In genomic region chr1:67686272-67687197, GRCh38 we compare ENCODE assay signal across 1 cellular context.
TF ChIP-seq lines count a peak whose summit lies in the region.

No MANE protein-coding gene starts in this region.

TF ChIP-seq in HepG2, 621 proteins besides CTCF, POLR2A, EP300 and RAD21 (continued from another document and continues in another):
- TF ChIP-seq TCF7L2 (IDR thresholded peaks at IDR 0.05; ENCODE audit: low read depth, low read length) (no peak), ZNF17 (CRISPR knock-in tag; IDR thresholded peaks at IDR 0.05) (no peak), ZBTB8A (CRISPR knock-in tag; IDR thresholded peaks at IDR 0.05; ENCODE audit: borderline replicate concordance, low read depth) (no peak), NFE2L1 (CRISPR knock-in tag; IDR thresholded peaks at IDR 0.05; ENCODE audit: borderline replicate concordance) (no peak), NCOA1 (CRISPR knock-in tag; IDR thresholded peaks at IDR 0.05) (0 out of 2 replicates have a peak, but pooled peaks have one; percentile 14), PRPF4 (IDR thresholded peaks at IDR 0.05; ENCODE audit: low read depth, low read length, poor library complexity, severe bottlenecking) (no peak), NCOR1 (IDR thresholded peaks at IDR 0.05; ENCODE audit: borderline replicate concordance, low read length) (0 out of 2 replicates have a peak, but pooled peaks have one; percentile 31), DNMT3B (CRISPR knock-in tag; conservative IDR thresholded peaks at IDR 0.05) (no peak), ZFYVE20 (CRISPR knock-in tag; IDR thresholded peaks at IDR 0.05; ENCODE audit: borderline replicate concordance, low read depth) (no peak), KDM3A (CRISPR knock-in tag; IDR thresholded peaks at IDR 0.05; ENCODE audit: low read depth) (0 out of 2 replicates have a peak, but pooled peaks have one; percentile 64), ZNF761 (CRISPR knock-in tag; conservative IDR thresholded peaks at IDR 0.05) (0 out of 2 replicates have a peak, but pooled peaks have one; percentile 49), EED (CRISPR knock-in tag; IDR thresholded peaks at IDR 0.05) (no peak), NR0B2 (CRISPR knock-in tag; IDR thresholded peaks at IDR 0.05) (peak; percentile 54; the same call in 1 of the 2 replicates), SP4 (CRISPR knock-in tag; IDR thresholded peaks at IDR 0.05) (no peak), PREB (CRISPR knock-in tag; IDR thresholded peaks at IDR 0.05) (no peak), FUBP1 (CRISPR knock-in tag; IDR thresholded peaks at IDR 0.05; ENCODE audit: borderline replicate concordance) (no peak), RBM39 (IDR thresholded peaks at IDR 0.05; ENCODE audit: low read depth, low read length, poor library complexity, severe bottlenecking) (peak; percentile 76), BORCS8-MEF2B (CRISPR knock-in tag; IDR thresholded peaks at IDR 0.05) (no peak), SMARCC2 (IDR thresholded peaks at IDR 0.05) (no peak), MTA1 (CRISPR knock-in tag; IDR thresholded peaks at IDR 0.05; ENCODE audit: borderline replicate concordance) (0 out of 2 replicates have a peak, but pooled peaks have one; percentile 24), SP2 (CRISPR knock-in tag; IDR thresholded peaks at IDR 0.05) (no peak), ARNT2 (CRISPR knock-in tag; IDR thresholded peaks at IDR 0.05; ENCODE audit: low read depth) (peak; percentile 61), ZSCAN12 (CRISPR knock-in tag; IDR thresholded peaks at IDR 0.05) (no peak), MXD4 (CRISPR knock-in tag; IDR thresholded peaks at IDR 0.05) (0 out of 2 replicates have a peak, but pooled peaks have one; percentile 27), NFE2L2 (IDR thresholded peaks at IDR 0.05; ENCODE audit: low read length) (peak; percentile 63; the same call in 1 of the 2 replicates), ZNF652 (CRISPR knock-in tag; IDR thresholded peaks at IDR 0.05; ENCODE audit: borderline replicate concordance, low read depth) (no peak), PHF21A (CRISPR knock-in tag; IDR thresholded peaks at IDR 0.05) (no peak; the same call in 1 of the 2 replicates), MED8 (CRISPR knock-in tag; IDR thresholded peaks at IDR 0.05; ENCODE audit: insufficient replicate concordance) (peak; percentile 83), NCOA2 (CRISPR knock-in tag; IDR thresholded peaks at IDR 0.05) (no peak), EHMT2 (IDR thresholded peaks at IDR 0.05; ENCODE audit: borderline replicate concordance, low read depth, low read length) (no peak), PHB2 (IDR thresholded peaks at IDR 0.05; ENCODE audit: partially characterized antibody) (no peak), SP5 (CRISPR knock-in tag; IDR thresholded peaks at IDR 0.05; ENCODE audit: borderline replicate concordance, low read depth) (no peak; the same call in 1 of the 2 replicates), ZNF34 (CRISPR knock-in tag; IDR thresholded peaks at IDR 0.05; ENCODE audit: borderline replicate concordance) (no peak), ZNF772 (CRISPR knock-in tag; IDR thresholded peaks at IDR 0.05) (no peak), MEIS1 (CRISPR knock-in tag; IDR thresholded peaks at IDR 0.05; ENCODE audit: borderline replicate concordance) (no peak; the same call in 1 of the 2 replicates), NCOA5 (CRISPR knock-in tag; IDR thresholded peaks at IDR 0.05) (no peak), ZNF766 (CRISPR knock-in tag; IDR thresholded peaks at IDR 0.05; ENCODE audit: borderline replicate concordance) (0 out of 2 replicates have a peak, but pooled peaks have one; percentile 58), FOXC1 (CRISPR knock-in tag; IDR thresholded peaks at IDR 0.05; ENCODE audit: borderline replicate concordance) (no peak; the same call in 1 of the 2 replicates), CBX1 (IDR thresholded peaks at IDR 0.05; ENCODE audit: low read depth) (peak; percentile 13), KMT2A (CRISPR knock-in tag; IDR thresholded peaks at IDR 0.05) (peak; percentile 67), HHEX (CRISPR knock-in tag; IDR thresholded peaks at IDR 0.05) (no peak), PHF8 (CRISPR knock-in tag; IDR thresholded peaks at IDR 0.05) (peak; percentile 23; the same call in 1 of the 2 replicates), SNAI1 (CRISPR knock-in tag; IDR thresholded peaks at IDR 0.05; ENCODE audit: borderline replicate concordance) (no peak), KAT2B (IDR thresholded peaks at IDR 0.05; ENCODE audit: borderline replicate concordance, low read depth, low read length) (no peak), MAZ (IDR thresholded peaks at IDR 0.05; ENCODE audit: borderline replicate concordance, low read depth, low read length) (no peak), MAZ (CRISPR knock-in tag; IDR thresholded peaks at IDR 0.05; ENCODE audit: low read depth) (peak; percentile 47; the same call in 1 of the 2 replicates), RXRA (CRISPR knock-in tag; IDR thresholded peaks at IDR 0.05) (peak; percentile 72; the same call in 1 of the 2 replicates), RARG (CRISPR knock-in tag; IDR thresholded peaks at IDR 0.05; ENCODE audit: low read depth) (no peak), ZNF253 (CRISPR knock-in tag; IDR thresholded peaks at IDR 0.05; ENCODE audit: borderline replicate concordance) (peak; percentile 48; the same call in 1 of the 2 replicates), TP53 (CRISPR knock-in tag; conservative IDR thresholded peaks at IDR 0.05) (peak; percentile 99), ZFP36 (IDR thresholded peaks at IDR 0.05; ENCODE audit: borderline replicate concordance, low read depth, low read length, partially characterized antibody) (no peak), CHD4 (IDR thresholded peaks at IDR 0.05; ENCODE audit: borderline replicate concordance, low read length) (no peak)
- TF ChIP-seq, protein P1, sequence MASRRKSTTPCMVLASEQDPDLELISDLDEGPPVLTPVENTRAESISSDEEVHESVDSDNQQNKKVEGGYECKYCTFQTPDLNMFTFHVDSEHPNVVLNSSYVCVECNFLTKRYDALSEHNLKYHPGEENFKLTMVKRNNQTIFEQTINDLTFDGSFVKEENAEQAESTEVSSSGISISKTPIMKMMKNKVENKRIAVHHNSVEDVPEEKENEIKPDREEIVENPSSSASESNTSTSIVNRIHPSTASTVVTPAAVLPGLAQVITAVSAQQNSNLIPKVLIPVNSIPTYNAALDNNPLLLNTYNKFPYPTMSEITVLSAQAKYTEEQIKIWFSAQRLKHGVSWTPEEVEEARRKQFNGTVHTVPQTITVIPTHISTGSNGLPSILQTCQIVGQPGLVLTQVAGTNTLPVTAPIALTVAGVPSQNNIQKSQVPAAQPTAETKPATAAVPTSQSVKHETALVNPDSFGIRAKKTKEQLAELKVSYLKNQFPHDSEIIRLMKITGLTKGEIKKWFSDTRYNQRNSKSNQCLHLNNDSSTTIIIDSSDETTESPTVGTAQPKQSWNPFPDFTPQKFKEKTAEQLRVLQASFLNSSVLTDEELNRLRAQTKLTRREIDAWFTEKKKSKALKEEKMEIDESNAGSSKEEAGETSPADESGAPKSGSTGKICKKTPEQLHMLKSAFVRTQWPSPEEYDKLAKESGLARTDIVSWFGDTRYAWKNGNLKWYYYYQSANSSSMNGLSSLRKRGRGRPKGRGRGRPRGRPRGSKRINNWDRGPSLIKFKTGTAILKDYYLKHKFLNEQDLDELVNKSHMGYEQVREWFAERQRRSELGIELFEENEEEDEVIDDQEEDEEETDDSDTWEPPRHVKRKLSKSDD (CRISPR knock-in tag; IDR thresholded peaks at IDR 0.05; ENCODE audit: low read depth): no peak
- TF ChIP-seq, protein P2, sequence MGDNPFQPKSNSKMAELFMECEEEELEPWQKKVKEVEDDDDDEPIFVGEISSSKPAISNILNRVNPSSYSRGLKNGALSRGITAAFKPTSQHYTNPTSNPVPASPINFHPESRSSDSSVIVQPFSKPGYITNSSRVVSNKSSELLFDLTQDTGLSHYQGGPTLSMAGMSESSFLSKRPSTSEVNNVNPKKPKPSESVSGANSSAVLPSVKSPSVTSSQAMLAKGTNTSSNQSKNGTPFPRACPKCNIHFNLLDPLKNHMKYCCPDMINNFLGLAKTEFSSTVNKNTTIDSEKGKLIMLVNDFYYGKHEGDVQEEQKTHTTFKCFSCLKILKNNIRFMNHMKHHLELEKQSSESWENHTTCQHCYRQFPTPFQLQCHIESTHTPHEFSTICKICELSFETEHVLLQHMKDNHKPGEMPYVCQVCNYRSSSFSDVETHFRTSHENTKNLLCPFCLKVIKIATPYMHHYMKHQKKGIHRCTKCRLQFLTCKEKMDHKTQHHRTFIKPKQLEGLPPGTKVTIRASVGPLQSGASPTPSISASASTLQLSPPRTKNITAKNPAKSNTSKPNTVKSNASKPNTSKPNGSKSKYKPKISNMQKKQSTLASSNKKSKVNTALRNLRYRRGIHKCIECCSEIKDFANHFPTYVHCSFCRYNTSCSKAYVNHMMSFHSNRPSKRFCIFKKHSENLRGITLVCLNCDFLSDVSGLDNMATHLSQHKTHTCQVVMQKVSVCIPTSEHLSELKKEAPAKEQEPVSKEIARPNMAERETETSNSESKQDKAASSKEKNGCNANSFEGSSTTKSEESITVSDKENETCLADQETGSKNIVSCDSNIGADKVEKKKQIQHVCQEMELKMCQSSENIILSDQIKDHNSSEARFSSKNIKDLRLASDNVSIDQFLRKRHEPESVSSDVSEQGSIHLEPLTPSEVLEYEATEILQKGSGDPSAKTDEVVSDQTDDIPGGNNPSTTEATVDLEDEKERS (CRISPR knock-in tag; IDR thresholded peaks at IDR 0.05): no peak
- TF ChIP-seq, protein P3, sequence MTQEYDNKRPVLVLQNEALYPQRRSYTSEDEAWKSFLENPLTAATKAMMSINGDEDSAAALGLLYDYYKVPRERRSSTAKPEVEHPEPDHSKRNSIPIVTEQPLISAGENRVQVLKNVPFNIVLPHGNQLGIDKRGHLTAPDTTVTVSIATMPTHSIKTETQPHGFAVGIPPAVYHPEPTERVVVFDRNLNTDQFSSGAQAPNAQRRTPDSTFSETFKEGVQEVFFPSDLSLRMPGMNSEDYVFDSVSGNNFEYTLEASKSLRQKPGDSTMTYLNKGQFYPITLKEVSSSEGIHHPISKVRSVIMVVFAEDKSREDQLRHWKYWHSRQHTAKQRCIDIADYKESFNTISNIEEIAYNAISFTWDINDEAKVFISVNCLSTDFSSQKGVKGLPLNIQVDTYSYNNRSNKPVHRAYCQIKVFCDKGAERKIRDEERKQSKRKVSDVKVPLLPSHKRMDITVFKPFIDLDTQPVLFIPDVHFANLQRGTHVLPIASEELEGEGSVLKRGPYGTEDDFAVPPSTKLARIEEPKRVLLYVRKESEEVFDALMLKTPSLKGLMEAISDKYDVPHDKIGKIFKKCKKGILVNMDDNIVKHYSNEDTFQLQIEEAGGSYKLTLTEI (CRISPR knock-in tag; conservative IDR thresholded peaks at IDR 0.05): no peak
